ENCODE assay signal across 8 cellular contexts in genomic region chr1:200620273-200621131, GRCh38. TPM values are rescaled to one million over a fixed set of nuclear protein-coding genes. Genes with fewer than 3 reads are reported as not detected.
DNase-seq lines count a peak whose midpoint lies in the region; TF ChIP-seq lines count a peak whose summit lies in the region.

A gene with protein sequence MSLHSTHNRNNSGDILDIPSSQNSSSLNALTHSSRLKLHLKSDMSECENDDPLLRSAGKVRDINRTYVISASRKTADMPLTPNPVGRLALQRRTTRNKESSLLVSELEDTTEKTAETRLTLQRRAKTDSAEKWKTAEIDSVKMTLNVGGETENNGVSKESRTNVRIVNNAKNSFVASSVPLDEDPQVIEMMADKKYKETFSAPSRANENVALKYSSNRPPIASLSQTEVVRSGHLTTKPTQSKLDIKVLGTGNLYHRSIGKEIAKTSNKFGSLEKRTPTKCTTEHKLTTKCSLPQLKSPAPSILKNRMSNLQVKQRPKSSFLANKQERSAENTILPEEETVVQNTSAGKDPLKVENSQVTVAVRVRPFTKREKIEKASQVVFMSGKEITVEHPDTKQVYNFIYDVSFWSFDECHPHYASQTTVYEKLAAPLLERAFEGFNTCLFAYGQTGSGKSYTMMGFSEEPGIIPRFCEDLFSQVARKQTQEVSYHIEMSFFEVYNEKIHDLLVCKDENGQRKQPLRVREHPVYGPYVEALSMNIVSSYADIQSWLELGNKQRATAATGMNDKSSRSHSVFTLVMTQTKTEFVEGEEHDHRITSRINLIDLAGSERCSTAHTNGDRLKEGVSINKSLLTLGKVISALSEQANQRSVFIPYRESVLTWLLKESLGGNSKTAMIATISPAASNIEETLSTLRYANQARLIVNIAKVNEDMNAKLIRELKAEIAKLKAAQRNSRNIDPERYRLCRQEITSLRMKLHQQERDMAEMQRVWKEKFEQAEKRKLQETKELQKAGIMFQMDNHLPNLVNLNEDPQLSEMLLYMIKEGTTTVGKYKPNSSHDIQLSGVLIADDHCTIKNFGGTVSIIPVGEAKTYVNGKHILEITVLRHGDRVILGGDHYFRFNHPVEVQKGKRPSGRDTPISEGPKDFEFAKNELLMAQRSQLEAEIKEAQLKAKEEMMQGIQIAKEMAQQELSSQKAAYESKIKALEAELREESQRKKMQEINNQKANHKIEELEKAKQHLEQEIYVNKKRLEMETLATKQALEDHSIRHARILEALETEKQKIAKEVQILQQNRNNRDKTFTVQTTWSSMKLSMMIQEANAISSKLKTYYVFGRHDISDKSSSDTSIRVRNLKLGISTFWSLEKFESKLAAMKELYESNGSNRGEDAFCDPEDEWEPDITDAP (N-terminal part only) (minus strand): TSS chr1:200620751. CDS start chr1:200618723, 2,028 bp downstream.

- H3K9me3 ChIP-seq in osteoblast (ENCODE audit: low read depth, low read length) (no peaks in the 10 kb centered on the region), thymus (ENCODE audit: control insufficient read depth) (no peaks in the 10 kb centered on the region)

- peak within 1 kb of the TSS; percentile 97 for H2AFZ ChIP-seq in osteoblast (ENCODE audit: low read length)

- peak within 1 kb of the TSS; percentile 87 for H3K27ac Mint-ChIP-seq in HFFc6

- peaks cover 57% of the 10 kb centered on the region for H3K4me1 Mint-ChIP-seq in HFFc6 (ENCODE audit: low read depth)

- H3K4me3 Mint-ChIP-seq in HFFc6: peak within 1 kb of the TSS; percentile 96

- H3K36me3 Mint-ChIP-seq in HFFc6 (ENCODE audit: low read depth): no peaks in the 10 kb centered on the region; the same call in 1 of the 2 replicates

- in situ Hi-C loops in SK-MEL-5 (cut with HindIII; ENCODE audit: low pct_unique_long_range_greater_than_20kb, low sequenced_read_pairs): loop anchor here (25.0 kb wide), 1 partner anchor 167 kb away; no protein-coding TSS in a partner anchor

- WGBS in thymus: 1% methylated on average over 59 of the region's 59 CpGs

- peak; percentile 71 for DNase-seq in GM04504 (ENCODE audit: low read depth)
- peak; percentile 89 for DNase-seq in HFFc6
- DNase-seq in NAMALWA (ENCODE audit: low spot score): peak; percentile 98
- peak; percentile 90 for DNase-seq in SK-MEL-5 (ENCODE audit: low read depth, low spot score)
- peak; percentile 64 to 85 (median 74) for DNase-seq in activated naive CD4-positive, alpha-beta T cell (lab: John Stamatoyannopoulos, UW)
- DNase-seq in globus pallidus (ENCODE audit: low spot score): peak; percentile 81
- DNase-seq in osteoblast (ENCODE audit: insufficient read length, low spot score, missing footprints): peak; percentile 96

- no peaks in the 10 kb centered on the region for H3K9me3 Mint-ChIP-seq in HFFc6

- TF ChIP-seq CTCF in HFFc6 (IDR thresholded peaks at IDR 0.05) (no peak), osteoblast (IDR thresholded peaks at IDR 0.05; ENCODE audit: extremely low read depth, low read depth, low read length) (no peak)

- H3K27ac ChIP-seq in osteoblast (ENCODE audit: low read depth, low read length) (peak within 1 kb of the TSS; percentile 71), thymus (ENCODE audit: low read depth) (peak within 1 kb of the TSS; percentile 56)

- H4K20me1 ChIP-seq in osteoblast (ENCODE audit: insufficient read depth, low read length): no peaks in the 10 kb centered on the region

- H3K79me2 ChIP-seq in osteoblast (ENCODE audit: insufficient read depth, low read length): peaks cover 15% of the 10 kb centered on the region

- H3K4me1 ChIP-seq in osteoblast (ENCODE audit: insufficient read depth, low read length): peaks cover 7% of the 10 kb centered on the region
- peaks cover 4% of the 10 kb centered on the region for H3K4me1 ChIP-seq in thymus (ENCODE audit: control insufficient read depth, insufficient read depth, low read length)

- H3K4me3 ChIP-seq in osteoblast (ENCODE audit: insufficient read depth, low read length) (peak within 1 kb of the TSS; percentile 88), thymus (ENCODE audit: low read length) (peak within 1 kb of the TSS; percentile 72)

- peaks cover 5% of the 10 kb centered on the region for H3K36me3 ChIP-seq in osteoblast (ENCODE audit: insufficient read depth, low read length)
- no peaks in the 10 kb centered on the region for H3K36me3 ChIP-seq in thymus (ENCODE audit: control insufficient read depth, insufficient read depth)

- peaks cover 3% of the 10 kb centered on the region; the same call in 1 of the 2 replicates for H3K27me3 Mint-ChIP-seq in HFFc6 (ENCODE audit: insufficient read depth)

- H3K4me2 ChIP-seq in osteoblast (ENCODE audit: insufficient read depth, low read length): peak within 1 kb of the TSS; percentile 97

- H3K27me3 ChIP-seq in osteoblast (ENCODE audit: insufficient read depth, low read length): no peaks in the 10 kb centered on the region
- no peaks in the 10 kb centered on the region for H3K27me3 ChIP-seq in thymus (ENCODE audit: control insufficient read depth, insufficient read depth)

RNA-seq across cellular contexts. Expression of the gene that starts here (rescaled TPM):
- 10 to 100 TPM in 5 of 6 experiments, 1 to 10 TPM in 1; 5.3 to 12.5 (median 11.4) TPM for total RNA-seq in HFFc6 (2021; fragmentation: NEBNext Ultra II Directional; extraction: Animal tissue kit (Norgen Biotek cat#: 25700))
- 8.7 and 10.2 TPM in 2 replicates for total RNA-seq in SK-MEL-5 (2014; rRNA removed; shearing (Covaris generic))
- polyA plus RNA-seq in SK-MEL-5 (2015; cell fraction: cytosol; rRNA removed): 6.9 and 9.6 TPM in 2 replicates
- 7.6 and 8.3 TPM in 2 replicates for polyA plus RNA-seq in SK-MEL-5 (2015; cell fraction: nucleus; rRNA removed)
- total RNA-seq in osteoblast: 1.8 and 2.1 TPM in 2 replicates
- 1.4 TPM for polyA plus RNA-seq in thymus

Comparison
In these comparisons a context has a peak if more than half of its experiments do, and no peak if none do; other contexts are left out.
1. Peak in every context shown above with its lines: DNase-seq, H3K4me3 ChIP-seq and H3K27ac ChIP-seq.